In the genomic region with DNA sequence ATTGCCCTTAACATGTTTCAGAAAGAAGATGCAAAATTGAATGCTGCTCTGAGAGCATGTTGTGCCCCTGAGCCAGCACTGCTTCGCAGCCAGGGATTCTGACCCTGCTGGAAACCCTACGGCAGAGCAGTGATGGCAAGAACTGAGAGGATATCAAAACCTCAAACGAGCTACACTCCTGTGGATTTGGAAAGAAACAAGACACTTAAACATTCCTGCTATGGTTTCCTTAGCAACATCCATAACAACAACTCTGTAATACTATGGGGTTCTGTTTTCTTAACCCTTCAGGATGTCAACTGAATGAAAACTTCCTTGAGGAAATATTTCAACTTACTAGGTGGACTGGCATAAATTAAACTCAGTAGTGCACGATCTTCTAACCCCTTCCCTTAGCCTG, we compare ENCODE assay signal across 13 cellular contexts.
A peak's percentile ranks its signal among the peaks of the same experiment; 100 is the strongest.
DNase-seq lines count a peak whose midpoint lies in the region; ATAC-seq, FAIRE-seq and TF ChIP-seq lines count a peak whose summit lies in the region.
"Had no signal": no experiment of that assay in that cellular context is flagged by ENCODE, and none has a peak within 500 bp of the region (broad histone marks: within the 10 kb centered on the region; RNA-seq: fewer than 3 reads in every experiment).

No MANE protein-coding gene starts in this region.

- no peak for TF ChIP-seq POLR2A in H54 (IDR thresholded peaks at IDR 0.05; ENCODE audit: low read depth, low read length)

- H3K36me3 Mint-ChIP-seq in activated T-helper 2 cell treated with anti-CD3 and anti-CD28 coated beads, Interferon-gamma antibody, Interleukin-2, Interleukin-4, amounts not matched to agents 10 μg/mL and 5 μg/mL and 100 μg/mL, durations not matched to agents 14 hours and 24 hours and 36 hours (ENCODE audit: low read depth) = no peaks in the 10 kb centered on the region

- H3K4me3 Mint-ChIP-seq in activated T-helper 2 cell treated with anti-CD3 and anti-CD28 coated beads, Interferon-gamma antibody, Interleukin-2, Interleukin-4, amounts not matched to agents 10 μg/mL and 5 μg/mL and 100 μg/mL, durations not matched to agents 14 hours and 24 hours and 36 hours (ENCODE audit: low read depth) = no peak overlapping the region
- H3K4me3 Mint-ChIP-seq: H9 had no signal

- H3K4me1 ChIP-seq in ascending aorta = no peaks in the 10 kb centered on the region

- no peaks in the 10 kb centered on the region for H3K36me3 ChIP-seq in ascending aorta

- H3K9me3 ChIP-seq in ascending aorta = no peaks in the 10 kb centered on the region

- peak; percentile 96 for FAIRE-seq in H54 (lab: Jason Lieb, UNC)

- no peak overlapping the region for H3K27ac ChIP-seq in ascending aorta

- H3K27ac Mint-ChIP-seq in activated T-helper 2 cell treated with anti-CD3 and anti-CD28 coated beads, Interferon-gamma antibody, Interleukin-2, Interleukin-4, amounts not matched to agents 10 μg/mL and 5 μg/mL and 100 μg/mL, durations not matched to agents 14 hours and 24 hours and 36 hours = no peak overlapping the region

- H3K9me3 Mint-ChIP-seq in activated T-helper 2 cell treated with anti-CD3 and anti-CD28 coated beads, Interferon-gamma antibody, Interleukin-2, Interleukin-4, amounts not matched to agents 10 μg/mL and 5 μg/mL and 100 μg/mL, durations not matched to agents 14 hours and 24 hours and 36 hours = no peaks in the 10 kb centered on the region
- H3K9me3 Mint-ChIP-seq: H9 had no signal

- no peaks in the 10 kb centered on the region for H3K4me1 Mint-ChIP-seq in activated T-helper 2 cell treated with anti-CD3 and anti-CD28 coated beads, Interferon-gamma antibody, Interleukin-2, Interleukin-4, amounts not matched to agents 10 μg/mL and 5 μg/mL and 100 μg/mL, durations not matched to agents 14 hours and 24 hours and 36 hours (ENCODE audit: low read depth)

- ATAC-seq in GM19452 (IDR thresholded peaks at IDR 0.05; ENCODE audit: unreplicated experiment) (no peak), HG02571 (IDR thresholded peaks at IDR 0.05; ENCODE audit: unreplicated experiment) (no peak)
- ATAC-seq: stimulated activated naive CD8-positive, alpha-beta T cell treated with anti-CD3 and anti-CD28 coated beads, Interleukin-15, Interleukin-2, amounts not matched to agents 100 U/mL and 50 U/mL, for 24 hours had no signal

- no peaks in the 10 kb centered on the region for H3K27me3 ChIP-seq in ascending aorta

- H3K27me3 Mint-ChIP-seq in activated T-helper 2 cell treated with anti-CD3 and anti-CD28 coated beads, Interferon-gamma antibody, Interleukin-2, Interleukin-4, amounts not matched to agents 10 μg/mL and 5 μg/mL and 100 μg/mL, durations not matched to agents 14 hours and 24 hours and 36 hours (ENCODE audit: low read depth) = no peaks in the 10 kb centered on the region

- TF ChIP-seq CTCF in fibroblast of the aortic adventitia (IDR thresholded peaks at IDR 0.05; ENCODE audit: insufficient read depth, low read length) (no peak), ascending aorta (IDR thresholded peaks at IDR 0.05) (no peak)

- H3K4me3 ChIP-seq in fibroblast of the aortic adventitia (ENCODE audit: low read depth, low read length) (no peak overlapping the region), ascending aorta (no peak overlapping the region)

- DNase-seq in H54 (ENCODE audit: insufficient read length, low spot score) (peak; percentile 17), SK-MEL-5 (ENCODE audit: low read depth, low spot score) (peak; percentile 48), fibroblast of the aortic adventitia (ENCODE audit: low read depth) (peak; percentile 64), renal cortical epithelial cell (ENCODE audit: low read depth) (peak; percentile 95), ascending aorta (ENCODE audit: low spot score in 2 of 2) (no peak)
- no peak for DNase-seq in activated T-helper 2 cell treated with anti-CD3 and anti-CD28 coated beads, Interferon-gamma antibody, Interleukin-2, Interleukin-4, amounts not matched to agents 10 μg/mL and 5 μg/mL and 100 μg/mL, durations not matched to agents 14 hours and 24 hours and 36 hours (ENCODE audit: low spot score)
- DNase-seq: activated CD4-positive, alpha-beta T cell treated with anti-CD3 and anti-CD28 coated beads for 48 hours; activated naive CD4-positive, alpha-beta T cell treated with anti-CD3 and anti-CD28 coated beads, Interleukin-2, amount 50 U/mL, for 16 hours; H9; NCI-H1048; stimulated activated naive CD8-positive, alpha-beta T cell treated with anti-CD3 and anti-CD28 coated beads, Interleukin-15, Interleukin-2, amounts not matched to agents 100 U/mL and 50 U/mL, for 24 hours had no signal

- in situ Hi-C loops in SK-MEL-5 (cut with HindIII; ENCODE audit: low pct_unique_long_range_greater_than_20kb, low sequenced_read_pairs) = no loop called here

- intact Hi-C loops in activated T-helper 2 cell treated with anti-CD3 and anti-CD28 coated beads, Interferon-gamma antibody, Interleukin-2, Interleukin-4, amounts not matched to agents 10 μg/mL and 5 μg/mL and 100 μg/mL, durations not matched to agents 14 hours and 24 hours and 36 hours (cut with micrococcal nuclease) = no loop called here
- intact Hi-C loops in ascending aorta (cut with DNase I) = no loop called here

Comparison
In these comparisons a context has a peak if more than half of its experiments do, and no peak if none do; other contexts are left out.
1. DNase-seq: peak in H54 (single experiment), SK-MEL-5 (single experiment), fibroblast of the aortic adventitia (single experiment) and renal cortical epithelial cell (single experiment); none in activated T-helper 2 cell treated with anti-CD3 and anti-CD28 coated beads, Interferon-gamma antibody, Interleukin-2, Interleukin-4, amounts not matched to agents 10 μg/mL and 5 μg/mL and 100 μg/mL, durations not matched to agents 14 hours and 24 hours and 36 hours (single experiment) and ascending aorta (0 of 2).